Comparison of ENCODE assay signal across 8 cellular contexts in genomic region chr11:117946842-117947526, GRCh38. TPM values are rescaled to one million over a fixed set of nuclear protein-coding genes. Genes with fewer than 3 reads are reported as not detected.
DNase-seq lines count a peak whose midpoint lies in the region; ATAC-seq and TF ChIP-seq lines count a peak whose summit lies in the region.

No MANE protein-coding gene starts in this region.

- no peak overlapping the region for H3K4me3 ChIP-seq in SJSA1
- no peak overlapping the region for H3K4me3 ChIP-seq in gastroesophageal sphincter
- H3K4me3 ChIP-seq in tibial artery = no peak overlapping the region

- no peak for TF ChIP-seq EP300 in gastroesophageal sphincter (IDR thresholded peaks at IDR 0.05)

- H3K9me3 Mint-ChIP-seq in osteocyte (ENCODE audit: unreplicated experiment) = no peaks in the 10 kb centered on the region

- H3K27me3 ChIP-seq in SJSA1 (replicated peaks) = no peaks in the 10 kb centered on the region
- peaks cover 45% of the 10 kb centered on the region for H3K27me3 ChIP-seq in gastroesophageal sphincter
- H3K27me3 ChIP-seq in tibial artery = peaks cover 0 to 17% of the 10 kb centered on the region in 2 donors

- H3K36me3 Mint-ChIP-seq in osteocyte (ENCODE audit: unreplicated experiment) = no peaks in the 10 kb centered on the region

- H3K27ac Mint-ChIP-seq in osteocyte (ENCODE audit: unreplicated experiment) = no peak overlapping the region

- H3K9me3 ChIP-seq in SJSA1 (replicated peaks) (no peaks in the 10 kb centered on the region), gastroesophageal sphincter (peaks cover 0 to 6% (median 0%) of the 10 kb centered on the region in 3 donors), tibial artery (no peaks in the 10 kb centered on the region)

- H3K4me1 Mint-ChIP-seq in osteocyte (ENCODE audit: unreplicated experiment) = no peaks in the 10 kb centered on the region

- ATAC-seq in GM18870 (IDR thresholded peaks at IDR 0.05; ENCODE audit: unreplicated experiment) (peak; percentile 34), gastroesophageal sphincter (peak; percentile 91)

- peaks cover 44% of the 10 kb centered on the region for H3K27me3 Mint-ChIP-seq in osteocyte (ENCODE audit: unreplicated experiment)

- H3K4me3 Mint-ChIP-seq in osteocyte (ENCODE audit: unreplicated experiment) = no peak overlapping the region

- intact Hi-C loops in tibial artery (cut with DNase I; ENCODE audit: low total_unique reads) = loop anchor here (5.0 kb wide), 1 partner anchor 105 kb away; no protein-coding TSS in a partner anchor

- TF ChIP-seq CTCF in gastroesophageal sphincter (IDR thresholded peaks at IDR 0.05) (peak; percentile 94 to 98 (median 97)), osteocyte (IDR thresholded peaks at IDR 0.05) (peak; percentile 94), tibial artery (IDR thresholded peaks at IDR 0.05) (peak; percentile 81 to 92)

- TF ChIP-seq POLR2A in gastroesophageal sphincter (IDR thresholded peaks at IDR 0.05) = no peak

- WGBS in gastroesophageal sphincter (ENCODE audit: low coverage in 1 of 2), 2 donors = 0 to 40% methylated on average over 2 to 3 of the region's 7 CpGs

- H3K27ac ChIP-seq in SJSA1 = no peak overlapping the region
- no peak overlapping the region for H3K27ac ChIP-seq in gastroesophageal sphincter
- H3K27ac ChIP-seq in tibial artery = no peak overlapping the region

- peak; percentile 86 for DNase-seq in A172 (ENCODE audit: low spot score)
- DNase-seq in NAMALWA (ENCODE audit: low spot score) = peak; percentile 76
- peak; percentile 50 to 76 for DNase-seq in SJSA1 (ENCODE audit: low read depth in 1 of 2, low spot score in 2 of 2)
- DNase-seq in activated gamma-delta T cell treated with anti-CD3 and anti-CD28 coated beads, Interleukin-2, amount 50 U/mL, for 16 hours (ENCODE audit: low read depth) = peak; percentile 75
- DNase-seq in osteocyte (ENCODE audit: extremely low spot score, unreplicated experiment) = peak; percentile 95
- peak; percentile 80 to 88 for DNase-seq in tibial artery

- no peaks in the 10 kb centered on the region for H3K4me1 ChIP-seq in SJSA1 (replicated peaks)
- peaks cover 0 to 9% (median 2%) of the 10 kb centered on the region in 3 donors for H3K4me1 ChIP-seq in gastroesophageal sphincter
- no peaks in the 10 kb centered on the region for H3K4me1 ChIP-seq in tibial artery

- H3K36me3 ChIP-seq in SJSA1 = no peaks in the 10 kb centered on the region
- no peaks in the 10 kb centered on the region for H3K36me3 ChIP-seq in gastroesophageal sphincter
- no peaks in the 10 kb centered on the region for H3K36me3 ChIP-seq in tibial artery

RNA-seq across cellular contexts. Expression of gene TMPRSS13, which starts 17.8 kb away (rescaled TPM):
- not detected in 2 replicates for total RNA-seq in A172 (2014; rRNA removed; shearing (Covaris generic))
- not detected in 2 replicates for total RNA-seq in SJSA1 (2014; rRNA removed; shearing (Covaris generic))
- under 1 TPM in 3 of 4 donors, not detected in 1; 0.13 to 0.67 (median 0.31) TPM for total RNA-seq in gastroesophageal sphincter
- not detected in 2 replicates for total RNA-seq in osteocyte

RNA-seq across cellular contexts. Expression of gene IL10RA, which starts 39.2 kb away (rescaled TPM):
- 0.12 TPM in 1 of 2 replicates, not detected in the other for total RNA-seq in A172 (2014; rRNA removed; shearing (Covaris generic))
- not detected in 2 replicates for total RNA-seq in SJSA1 (2014; rRNA removed; shearing (Covaris generic))
- total RNA-seq in gastroesophageal sphincter (10 to 100 TPM; 16.7 to 37.3 (median 24.3) TPM), osteocyte (not detected in 2 replicates)

Comparison
In these comparisons a context has a peak if more than half of its experiments do, and no peak if none do; other contexts are left out.
1. RNA of gene IL10RA, which starts 39.2 kb away (total RNA-seq): 16.7 to 37.3 TPM in gastroesophageal sphincter; 0.12 TPM in A172, not detected in SJSA1 and not detected in osteocyte; every median in the first group is over 10 times any median in the second.
2. Peak in every context shown above with its lines, with median percentiles within 50 percentile points of each other: DNase-seq and CTCF ChIP-seq.